8 cellular contexts compared by ENCODE assay signal in the genomic region with DNA sequence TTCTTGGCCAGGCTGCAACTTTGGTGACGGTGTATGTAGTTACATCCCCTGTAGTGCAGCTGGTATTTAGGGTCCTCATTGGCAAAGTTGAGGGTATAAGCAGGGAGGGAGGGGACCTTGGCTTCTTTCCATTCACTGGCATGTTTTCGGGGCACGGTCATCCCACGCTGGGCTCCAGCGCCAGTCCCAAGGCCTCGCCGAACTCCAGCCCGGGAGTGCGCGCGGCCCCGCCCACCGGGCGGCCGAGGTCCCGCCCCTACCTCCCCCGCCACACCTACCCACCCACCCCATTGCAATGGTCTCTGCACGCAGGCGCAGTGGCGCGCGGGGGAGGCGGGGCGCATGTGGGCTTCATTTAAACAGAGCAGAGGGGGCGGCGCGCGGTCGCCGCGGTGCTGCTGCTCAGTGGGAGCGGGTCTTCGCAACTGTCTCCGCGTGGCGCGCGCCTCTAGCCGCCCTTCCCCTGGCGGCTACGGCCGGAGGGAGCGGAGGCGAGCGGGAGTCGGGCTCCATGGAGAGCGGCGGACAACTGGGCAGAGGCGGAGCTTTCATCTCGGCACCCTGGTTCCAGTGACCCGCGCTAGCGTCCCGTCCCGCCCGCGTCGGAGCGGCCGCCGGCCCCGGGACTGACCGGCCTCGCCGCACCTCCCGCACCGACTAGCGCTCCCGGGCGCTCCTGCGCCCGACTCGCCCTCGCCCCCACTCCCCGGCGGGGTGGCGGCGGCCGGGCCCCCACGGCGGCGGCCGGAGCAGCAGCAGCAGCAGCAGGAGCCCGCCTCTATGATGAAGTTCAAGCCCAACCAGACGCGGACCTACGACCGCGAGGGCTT. TPM values are rescaled to one million over a fixed set of nuclear protein-coding genes. Genes with fewer than 3 reads are reported as not detected.
DNase-seq lines count a peak whose midpoint lies in the region; ATAC-seq and TF ChIP-seq lines count a peak whose summit lies in the region.
"Not testable (repeated sequence)": the region's sequence is repeated elsewhere in the genome, so short reads cannot be mapped to it uniquely, and the experiment has no call there.

A gene (plus strand): TSS at position 383 of the 830 bp plus-strand sequence. CDS start 398 bp downstream, at position 781.

- not testable (repeated sequence) for H3K36me3 Mint-ChIP-seq in IgD-negative memory B cell

- TF ChIP-seq CTCF in mucosa of descending colon (IDR thresholded peaks at IDR 0.05): not testable (repeated sequence)

- not testable (repeated sequence) for H3K27me3 Mint-ChIP-seq in IgD-negative memory B cell

- peak within 1 kb of the TSS; percentile 98 to 100 (median 99) for H3K4me3 Mint-ChIP-seq in IgD-negative memory B cell

- H3K4me1 Mint-ChIP-seq in IgD-negative memory B cell: peaks cover 19 to 40% (median 32%) of the 10 kb centered on the region in 3 donors

- DNase-seq in DMS 273 (lab: John Stamatoyannopoulos, UW; ENCODE audit: unreplicated experiment): peak; percentile 96
- DNase-seq in OCI-M1 (lab: John Stamatoyannopoulos, UW): peak; percentile 97
- peak; percentile 99 for DNase-seq in activated T-cell treated with anti-CD3 and anti-CD28 coated beads for 1 hour (ENCODE audit: low read depth)
- peak; percentile 97 for DNase-seq in epidermal melanocyte (ENCODE audit: insufficient read length, low spot score)
- DNase-seq in mucosa of descending colon: peak; percentile 98 to 99 (median 99)
- peak; percentile 84 to 97 for DNase-seq in stimulated activated CD8-positive, alpha-beta memory T cell treated with anti-CD3 and anti-CD28 coated beads, Interleukin-4, amount 100 ng/mL, for 1 hour (ENCODE audit: low read depth in 2 of 2, low spot score in 1 of 2)

- peaks cover 25% of the 10 kb centered on the region for H3K4me1 ChIP-seq in mucosa of descending colon (ENCODE audit: low read depth)

- H3K9me3 ChIP-seq in mucosa of descending colon: not testable (repeated sequence)

- peak within 1 kb of the TSS; percentile 95 to 98 (median 96) for H3K27ac Mint-ChIP-seq in IgD-negative memory B cell

- ATAC-seq in GM21529 (IDR thresholded peaks at IDR 0.05; ENCODE audit: unreplicated experiment): peak; percentile 69
- peak; percentile 93 for ATAC-seq in mucosa of descending colon

- not testable (repeated sequence) for H3K9me3 Mint-ChIP-seq in IgD-negative memory B cell

- intact Hi-C loops in mucosa of descending colon (cut with DNase I, micrococcal nuclease): not testable (repeated sequence)

- not testable (repeated sequence) for H3K36me3 ChIP-seq in mucosa of descending colon (ENCODE audit: low read depth)

- peak within 1 kb of the TSS; percentile 85 for H3K4me3 ChIP-seq in mucosa of descending colon

RNA-seq across cellular contexts. Expression of the gene that starts here (rescaled TPM):
- 99.0 TPM for polyA plus RNA-seq in IgD-negative memory B cell
- total RNA-seq in mucosa of descending colon: 100 to 1,000 TPM in 2 of 3 donors, 10 to 100 TPM in 1; 76.9 to 136 (median 121) TPM

Comparison
In these comparisons a context has a peak if more than half of its experiments do, and no peak if none do; other contexts are left out.
1. Peak in every context shown above with its lines: DNase-seq, ATAC-seq and H3K4me3 ChIP-seq.